9 cellular contexts compared by ENCODE assay signal in the genomic region with DNA sequence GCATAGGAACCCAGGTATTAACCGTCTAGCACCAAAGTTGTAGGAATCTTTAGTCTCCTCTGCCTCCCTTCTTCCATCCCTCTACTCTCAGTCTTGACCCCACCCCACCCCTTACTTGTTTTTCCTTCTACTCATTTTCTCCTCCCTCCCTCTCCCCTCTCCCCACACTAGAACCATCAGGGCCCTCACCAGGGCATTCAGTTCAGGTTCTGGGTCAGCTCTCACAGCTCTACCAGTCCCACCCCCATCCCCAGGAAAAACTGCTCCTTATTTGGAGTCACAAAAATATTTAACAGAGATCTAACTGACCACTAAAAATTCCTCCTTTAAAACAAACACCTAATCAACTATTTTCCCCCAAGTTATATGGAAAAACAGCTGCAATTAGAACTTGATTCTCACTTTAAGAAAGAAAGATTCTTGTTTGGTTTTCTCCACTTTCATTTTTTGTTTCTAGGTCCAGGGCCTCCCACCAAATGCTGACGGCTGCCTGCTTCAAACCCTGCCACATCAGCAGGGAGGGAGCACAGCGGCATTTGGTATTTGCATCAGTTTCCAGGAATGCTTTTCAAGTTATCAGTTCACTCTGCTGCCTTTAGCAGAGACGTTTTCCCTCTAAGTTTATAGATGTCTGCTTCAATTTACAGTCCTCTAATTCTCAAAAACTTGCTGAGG. TPM values are rescaled to one million over a fixed set of nuclear protein-coding genes. Genes with fewer than 3 reads are reported as not detected.
A peak's percentile ranks its signal among the peaks of the same experiment; 100 is the strongest.
DNase-seq lines count a peak whose midpoint lies in the region; ATAC-seq and TF ChIP-seq lines count a peak whose summit lies in the region.
"Had no signal": no experiment of that assay in that cellular context is flagged by ENCODE, and none has a peak within 500 bp of the region (broad histone marks: within the 10 kb centered on the region; RNA-seq: fewer than 3 reads in every experiment).

No MANE protein-coding gene starts in this region.

- no peaks in the 10 kb centered on the region for H3K9me3 ChIP-seq in breast epithelium
- no peaks in the 10 kb centered on the region for H3K9me3 ChIP-seq in mesenchymal stem cell (ENCODE audit: control insufficient read depth, low read length)

- H3K4me1 Mint-ChIP-seq in MCF 10A (ENCODE audit: insufficient read depth, unreplicated experiment) = peaks cover 8% of the 10 kb centered on the region

- in situ Hi-C loops in astrocyte of the spinal cord (cut with HindIII; ENCODE audit: low sequenced_read_pairs) = no loop called here

- H2BK12ac ChIP-seq in mesenchymal stem cell (ENCODE audit: low read length in 2 of 2) = no peak overlapping the region

- H2BK15ac ChIP-seq in mesenchymal stem cell (ENCODE audit: low read depth, poor library complexity, severe bottlenecking) = no peak overlapping the region

- peak overlapping the region; percentile 4 for H3K4me2 ChIP-seq in mesenchymal stem cell (ENCODE audit: low read length, poor library complexity, severe bottlenecking)

- DNase-seq in breast epithelium (ENCODE audit: low spot score in 2 of 2) (no peak), MCF 10A (ENCODE audit: unreplicated experiment) (no peak), astrocyte of the spinal cord (ENCODE audit: low read depth, low spot score) (peak; percentile 94), mesenchymal stem cell (peak; percentile 81), left colon (no peak), NCI-H1694 treated with DMSO at 0.1 percent for 48 hours (lab: John Stamatoyannopoulos, UW) (no peak), HEK293T (ENCODE audit: extremely low spot score) (no peak), ecto neural progenitor cell (ENCODE audit: low spot score) (no peak)
- DNase-seq: stimulated activated naive CD8-positive, alpha-beta T cell treated with anti-CD3 and anti-CD28 coated beads, Interleukin-15, amount 100 ng/mL, for 72 hours had no signal

- H2BK120ac ChIP-seq in mesenchymal stem cell (ENCODE audit: low read depth, low read length) = peak overlapping the region; percentile 77

- no peak for ATAC-seq in left colon
- ATAC-seq: stimulated activated naive CD8-positive, alpha-beta T cell treated with anti-CD3 and anti-CD28 coated beads, Interleukin-15, amount 100 ng/mL, for 72 hours had no signal

- no peaks in the 10 kb centered on the region for H3K9me3 Mint-ChIP-seq in MCF 10A (ENCODE audit: unreplicated experiment)
- H3K9me3 Mint-ChIP-seq: stimulated activated naive CD8-positive, alpha-beta T cell treated with anti-CD3 and anti-CD28 coated beads, Interleukin-15, amount 100 ng/mL, for 72 hours had no signal

- POLR2A ChIA-PET in MCF 10A (lab: Yijun Ruan, JAX) (no interaction called here), HEK293T (lab: Yijun Ruan, JAX) (no interaction called here)

- peak overlapping the region; percentile 57 for H4K8ac ChIP-seq in mesenchymal stem cell (ENCODE audit: low read length)

- BruUV-seq in MCF 10A (replicated peaks; lab: Mats Ljungman, UMichigan) = no TSS peak

- 20% methylated on average over 3 of the region's 4 CpGs for WGBS in mesenchymal stem cell

- no peak for TF ChIP-seq POLR2A in breast epithelium (IDR thresholded peaks at IDR 0.05)

- no peak overlapping the region for H3K23ac ChIP-seq in mesenchymal stem cell (ENCODE audit: low read length in 2 of 2)

- H3K4ac ChIP-seq in mesenchymal stem cell (ENCODE audit: low read depth in 1 of 2, low read length in 2 of 2) = peak overlapping the region in 1 of 2 experiments; percentile 92

- H3K36me3 ChIP-seq in breast epithelium (no peaks in the 10 kb centered on the region), mesenchymal stem cell (ENCODE audit: control insufficient read depth in 1 of 2, insufficient read depth in 2 of 2, low read depth in 1 of 2, low read length in 2 of 2) (peaks cover 0 to 14% of the 10 kb centered on the region in 2 experiments)

- no peaks in the 10 kb centered on the region for H3K36me3 Mint-ChIP-seq in MCF 10A (ENCODE audit: insufficient read depth, unreplicated experiment)

- H3K4me3 Mint-ChIP-seq in MCF 10A (ENCODE audit: unreplicated experiment) = no peak overlapping the region
- H3K4me3 Mint-ChIP-seq: stimulated activated naive CD8-positive, alpha-beta T cell treated with anti-CD3 and anti-CD28 coated beads, Interleukin-15, amount 100 ng/mL, for 72 hours had no signal

- peak overlapping the region; percentile 86 for H2BK5ac ChIP-seq in mesenchymal stem cell (ENCODE audit: low read depth, low read length, poor library complexity, severe bottlenecking)

- H3K4me3 ChIP-seq in breast epithelium (no peak overlapping the region), astrocyte of the spinal cord (ENCODE audit: low read depth, low read length) (peak overlapping the region; percentile 11), mesenchymal stem cell (ENCODE audit: insufficient read depth in 1 of 2, low read depth in 1 of 2, low read length in 2 of 2) (peak overlapping the region in 1 of 2 experiments; percentile 80)

- no peak overlapping the region for H3K27ac Mint-ChIP-seq in MCF 10A (ENCODE audit: low read depth, unreplicated experiment)
- H3K27ac Mint-ChIP-seq: stimulated activated naive CD8-positive, alpha-beta T cell treated with anti-CD3 and anti-CD28 coated beads, Interleukin-15, amount 100 ng/mL, for 72 hours had no signal

- H3K79me1 ChIP-seq in mesenchymal stem cell (replicated peaks; ENCODE audit: low read length, poor library complexity, severe bottlenecking) = peaks cover 3% of the 10 kb centered on the region

- H3K4me1 ChIP-seq in breast epithelium = no peaks in the 10 kb centered on the region
- H3K4me1 ChIP-seq in mesenchymal stem cell (ENCODE audit: control insufficient read depth, insufficient read depth, low read depth, low read length) = peaks cover 12% of the 10 kb centered on the region

- CTCF ChIA-PET in MCF 10A (lab: Yijun Ruan, JAX) = interaction anchor here (0.6 to 1.5 kb wide), 3 partner anchors 76 to 743 kb away, joined by 3 to 9 read pairs (median 3); no protein-coding TSS in a partner anchor
- CTCF ChIA-PET in HEK293T (lab: Yijun Ruan, JAX) = no interaction called here

- H3K27me3 Mint-ChIP-seq in MCF 10A (ENCODE audit: insufficient read depth, unreplicated experiment) = no peaks in the 10 kb centered on the region

- H3K27me3 ChIP-seq in breast epithelium (no peaks in the 10 kb centered on the region), mesenchymal stem cell (ENCODE audit: control insufficient read depth in 1 of 2, insufficient read depth in 1 of 2, low read length in 2 of 2) (no peaks in the 10 kb centered on the region)

- H2AK5ac ChIP-seq in mesenchymal stem cell (ENCODE audit: low read length, severe bottlenecking) = peak overlapping the region; percentile 49

- peak overlapping the region; percentile 16 to 69 for H3K18ac ChIP-seq in mesenchymal stem cell (ENCODE audit: low read depth in 1 of 2, low read length in 2 of 2)

- peak overlapping the region; percentile 47 for H4K91ac ChIP-seq in mesenchymal stem cell (ENCODE audit: low read length)

- no peak overlapping the region for H3K14ac ChIP-seq in mesenchymal stem cell (ENCODE audit: low read length in 2 of 2)

- H3K27ac ChIP-seq in breast epithelium = peak overlapping the region; percentile 52 to 68
- peak overlapping the region; percentile 94 for H3K27ac ChIP-seq in mesenchymal stem cell (ENCODE audit: low read length, poor library complexity, severe bottlenecking)

- TF ChIP-seq CTCF in breast epithelium (IDR thresholded peaks at IDR 0.05) = no peak
- TF ChIP-seq CTCF in MCF 10A (IDR thresholded peaks at IDR 0.05; ENCODE audit: unreplicated experiment) = no peak
- TF ChIP-seq CTCF in astrocyte of the spinal cord (IDR thresholded peaks at IDR 0.05; ENCODE audit: low read depth, low read length) = no peak

- H3K9ac ChIP-seq in mesenchymal stem cell (ENCODE audit: low read length) = peak overlapping the region; percentile 94

- H2AFZ ChIP-seq in mesenchymal stem cell (ENCODE audit: low read depth, low read length) = no peak overlapping the region

- intact Hi-C loops in breast epithelium (cut with DNase I; ENCODE audit: low total_unique reads) = no loop called here
- intact Hi-C loops in MCF 10A (cut with micrococcal nuclease) = loop anchor here (10.0 kb wide), 1 partner anchor 487 kb away; a partner anchor contains a TSS
- intact Hi-C loops in left colon (cut with DNase I, micrococcal nuclease) = no loop called here

TF ChIP-seq in HEK293T, 16 proteins besides CTCF, POLR2A, EP300 and RAD21:
- TF ChIP-seq ELF4 (IDR thresholded peaks at IDR 0.05) (no peak), ARNT (IDR thresholded peaks at IDR 0.05) (no peak), L3MBTL2 (conservative IDR thresholded peaks at IDR 0.05) (no peak), LEF1 (IDR thresholded peaks at IDR 0.05; ENCODE audit: borderline replicate concordance) (no peak), FOXA1 (IDR thresholded peaks at IDR 0.05) (no peak), FOXK2 (IDR thresholded peaks at IDR 0.05) (no peak), SP1 (IDR thresholded peaks at IDR 0.05) (no peak), CTBP1 (IDR thresholded peaks at IDR 0.05; ENCODE audit: borderline replicate concordance) (no peak), NFRKB (IDR thresholded peaks at IDR 0.05) (no peak), TARDBP (IDR thresholded peaks at IDR 0.05) (no peak), HDGF (IDR thresholded peaks at IDR 0.05; ENCODE audit: borderline replicate concordance) (no peak), FOXM1 (IDR thresholded peaks at IDR 0.05; ENCODE audit: borderline replicate concordance) (no peak), BHLHE40 (IDR thresholded peaks at IDR 0.05; ENCODE audit: borderline replicate concordance) (no peak), ZNF384 (IDR thresholded peaks at IDR 0.05) (no peak), SUZ12 (IDR thresholded peaks at IDR 0.05) (no peak)
- TF ChIP-seq, protein P1, sequence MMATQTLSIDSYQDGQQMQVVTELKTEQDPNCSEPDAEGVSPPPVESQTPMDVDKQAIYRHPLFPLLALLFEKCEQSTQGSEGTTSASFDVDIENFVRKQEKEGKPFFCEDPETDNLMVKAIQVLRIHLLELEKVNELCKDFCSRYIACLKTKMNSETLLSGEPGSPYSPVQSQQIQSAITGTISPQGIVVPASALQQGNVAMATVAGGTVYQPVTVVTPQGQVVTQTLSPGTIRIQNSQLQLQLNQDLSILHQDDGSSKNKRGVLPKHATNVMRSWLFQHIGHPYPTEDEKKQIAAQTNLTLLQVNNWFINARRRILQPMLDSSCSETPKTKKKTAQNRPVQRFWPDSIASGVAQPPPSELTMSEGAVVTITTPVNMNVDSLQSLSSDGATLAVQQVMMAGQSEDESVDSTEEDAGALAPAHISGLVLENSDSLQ (IDR thresholded peaks at IDR 0.05) = no peak
TF ChIP-seq in HEK293T: peak in this region for 0.

RNA-seq across cellular contexts. Expression of a gene that starts 2.8 kb away (rescaled TPM):
- total RNA-seq in breast epithelium (100 to 1,000 TPM in 2 of 3 donors, 10 to 100 TPM in 1; 94.5 to 300 (median 113) TPM), MCF 10A (2022) (not detected in 2 replicates), left colon (100 to 1,000 TPM in 1 of 2 donors, 10 to 100 TPM in 1; 28.1 to 103 TPM)
- polyA plus RNA-seq in mesenchymal stem cell (2013, experiment 1 of 2) = 1,995 TPM
- 1,960 TPM for polyA plus RNA-seq in mesenchymal stem cell (2013, experiment 2 of 2)

Comparison
In these comparisons a context has a peak if more than half of its experiments do, and no peak if none do; other contexts are left out.
1. RNA of a gene that starts 2.8 kb away (total RNA-seq): 94.5 to 300 TPM in breast epithelium and 28.1 to 103 TPM in left colon; not detected in MCF 10A; every median in the first group is over 10 times any median in the second.
2. DNase-seq: peak in astrocyte of the spinal cord (single experiment) and mesenchymal stem cell (single experiment); none in breast epithelium (0 of 2), MCF 10A (single experiment), left colon (0 of 2), NCI-H1694 treated with DMSO at 0.1 percent for 48 hours (single experiment), HEK293T (single experiment) and ecto neural progenitor cell (single experiment).